8 cellular contexts compared by ENCODE assay signal in the genomic region with DNA sequence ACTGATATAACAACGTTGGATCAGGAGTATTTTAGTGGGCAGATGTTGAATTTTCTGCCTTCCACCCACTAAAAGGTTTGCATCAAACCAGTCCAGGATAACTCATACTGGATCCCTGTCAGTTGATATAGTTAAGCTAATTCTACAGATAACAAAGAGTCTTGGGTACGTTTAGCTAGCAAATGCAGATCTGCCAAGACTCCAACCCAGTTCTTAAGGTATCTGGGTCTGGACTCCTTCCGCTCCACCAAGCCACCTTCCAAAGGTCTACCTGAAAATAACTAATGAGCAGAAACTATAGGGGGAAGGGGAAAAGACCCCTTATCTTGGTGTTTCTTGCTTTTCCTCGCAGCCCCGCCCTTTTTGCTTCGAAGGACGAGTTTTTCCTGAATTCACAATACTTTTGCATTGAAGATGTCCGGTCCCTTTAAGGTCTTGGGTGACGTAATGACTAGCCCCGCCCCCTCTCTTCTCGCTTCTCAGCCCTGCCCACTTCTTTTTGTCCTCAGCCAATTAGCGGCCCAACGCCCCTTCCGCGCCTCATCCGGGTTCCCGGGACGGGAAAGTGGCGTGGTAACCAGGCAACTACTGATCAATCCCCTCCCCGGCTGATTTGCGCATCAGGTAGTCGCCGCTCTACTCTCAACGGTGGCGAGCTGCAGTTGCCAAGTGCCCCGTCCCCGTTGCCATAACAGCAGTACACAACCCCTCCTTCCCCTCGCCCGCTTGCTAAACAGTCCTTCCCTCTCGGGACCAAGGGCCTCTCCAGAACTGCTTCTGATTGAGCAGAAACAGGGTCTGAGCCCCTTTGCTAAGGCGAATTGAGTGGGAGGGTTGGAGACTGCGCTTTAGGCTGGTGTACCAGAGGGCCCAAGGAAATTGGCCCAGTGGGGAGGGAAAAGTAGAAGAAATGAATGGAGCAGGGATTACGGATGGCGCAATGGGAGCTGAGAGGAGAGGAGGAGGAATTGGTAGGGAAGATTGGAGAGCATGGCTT. TPM values are rescaled to one million over a fixed set of nuclear protein-coding genes. Genes with fewer than 3 reads are reported as not detected.
DNase-seq lines count a peak whose midpoint lies in the region; ATAC-seq, FAIRE-seq and TF ChIP-seq lines count a peak whose summit lies in the region.

A gene with protein sequence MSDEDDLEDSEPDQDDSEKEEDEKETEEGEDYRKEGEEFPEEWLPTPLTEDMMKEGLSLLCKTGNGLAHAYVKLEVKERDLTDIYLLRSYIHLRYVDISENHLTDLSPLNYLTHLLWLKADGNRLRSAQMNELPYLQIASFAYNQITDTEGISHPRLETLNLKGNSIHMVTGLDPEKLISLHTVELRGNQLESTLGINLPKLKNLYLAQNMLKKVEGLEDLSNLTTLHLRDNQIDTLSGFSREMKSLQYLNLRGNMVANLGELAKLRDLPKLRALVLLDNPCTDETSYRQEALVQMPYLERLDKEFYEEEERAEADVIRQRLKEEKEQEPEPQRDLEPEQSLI (plus strand): TSS at position 543 of the 997 bp plus-strand sequence. CDS start 812 bp downstream, outside the sequence.

- peak; percentile 99 for DNase-seq in ACHN
- peak; percentile 88 for DNase-seq in NCI-H2196 (lab: John Stamatoyannopoulos, UW; ENCODE audit: unreplicated experiment)
- peak; percentile 93 for DNase-seq in bronchial epithelial cell (ENCODE audit: low read depth)
- peak; percentile 98 for DNase-seq in iPS-NIHi11 (ENCODE audit: low spot score)

- peak within 1 kb of the TSS; percentile 67 for H3K27ac ChIP-seq in VCaP
- H3K27ac ChIP-seq in skin epidermis: peak within 1 kb of the TSS in 20 of 21 experiments; percentile 30 to 88 (median 79)

- TF ChIP-seq CTCF in VCaP (conservative IDR thresholded peaks at IDR 0.05) (no peak), bronchial epithelial cell (IDR thresholded peaks at IDR 0.05; ENCODE audit: insufficient read depth, low read length, severe bottlenecking) (no peak)

- peak; percentile 96 for ATAC-seq in GM18868 (IDR thresholded peaks at IDR 0.05; ENCODE audit: unreplicated experiment)
- ATAC-seq in HG03097 (IDR thresholded peaks at IDR 0.05; ENCODE audit: low FRiP score, unreplicated experiment): peak; percentile 69

- H3K4me3 ChIP-seq in bronchial epithelial cell (ENCODE audit: low read depth, low read length) (peak within 1 kb of the TSS; percentile 76), skin epidermis (peak within 1 kb of the TSS; percentile 52 to 70 (median 60))

- H3K36me3 ChIP-seq in bronchial epithelial cell (ENCODE audit: control insufficient read depth, insufficient read depth, low read length): no peaks in the 10 kb centered on the region

- H3K27me3 ChIP-seq in bronchial epithelial cell (ENCODE audit: control insufficient read depth, insufficient read depth, low read length): no peaks in the 10 kb centered on the region

- peak; percentile 36 for FAIRE-seq in bronchial epithelial cell (lab: Jason Lieb, UNC)

- in situ Hi-C loops in ACHN (cut with HindIII; ENCODE audit: low pct_ligation_motif_present, low pct_unique_long_range_greater_than_20kb, low sequenced_read_pairs): no loop called here

RNA-seq across cellular contexts. Expression of the gene that starts here (rescaled TPM):
- total RNA-seq in bronchial epithelial cell: 11.6 and 12.8 TPM in 2 replicates

Comparison
In these comparisons a context has a peak if more than half of its experiments do, and no peak if none do; other contexts are left out.
1. Peak in every context shown above with its lines: DNase-seq, ATAC-seq, H3K4me3 ChIP-seq and H3K27ac ChIP-seq.